Comparison of ENCODE assay signal across 18 cellular contexts in the genomic region with DNA sequence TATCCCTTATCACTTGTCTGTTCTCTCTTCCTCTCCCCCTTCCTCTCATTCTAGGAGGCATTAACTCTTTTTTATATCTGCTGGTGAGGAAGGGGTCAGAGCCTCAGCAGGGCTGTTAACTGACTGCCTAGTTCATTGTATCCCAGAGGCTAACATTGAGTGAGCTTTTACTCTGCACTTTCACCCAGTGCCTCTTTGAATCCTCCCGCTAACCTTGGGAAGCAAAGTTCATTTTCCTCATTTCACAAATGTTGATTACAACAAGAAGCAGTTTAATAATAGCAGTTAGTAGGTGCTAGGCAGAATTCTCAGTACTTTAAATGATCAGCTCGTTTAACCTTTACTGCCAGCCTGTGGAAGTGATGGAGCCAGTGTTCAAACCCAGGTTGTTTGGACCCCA.
"Had no signal": no experiment of that assay in that cellular context is flagged by ENCODE, and none has a peak within 500 bp of the region (broad histone marks: within the 10 kb centered on the region; RNA-seq: fewer than 3 reads in every experiment).

No MANE protein-coding gene starts in this region.

- ATAC-seq: effector memory CD8-positive, alpha-beta T cell; lower lobe of right lung; natural killer cell treated with Interleukin-12 subunit alpha and Interleukin-12 subunit beta and Interleukin-15 and Interleukin-18, amount 100 ng/mL, for 72 hours; psoas muscle; stimulated activated naive CD8-positive, alpha-beta T cell treated with anti-CD3 and anti-CD28 coated beads, Interleukin-15, Interleukin-2, amounts not matched to agents 100 U/mL and 50 U/mL, for 24 hours had no signal

- H3K4me1 ChIP-seq: lower lobe of right lung, upper lobe of left lung had no signal

- H3K9me3 ChIP-seq: esophagus squamous epithelium, lower lobe of right lung, psoas muscle, tibial artery, upper lobe of left lung, uterus had no signal

- H3K27me3 ChIP-seq: esophagus squamous epithelium, tibial artery, upper lobe of left lung, uterus had no signal

- H3K4me2 ChIP-seq: smooth muscle cell had no signal

- H3K4me3 ChIP-seq: esophagus squamous epithelium, lower lobe of right lung, psoas muscle, smooth muscle cell, tibial artery, upper lobe of left lung, uterus had no signal

- H3K36me3 ChIP-seq: uterus had no signal

- DNase-seq: cerebellar nuclear complex; effector memory CD8-positive, alpha-beta T cell; esophagus squamous epithelium; foreskin fibroblast; immature natural killer cell; lower lobe of right lung; midbrain; psoas muscle; retina; stimulated activated CD4-positive, alpha-beta T cell treated with anti-CD3 and anti-CD28 coated beads, Interleukin-2, amount 100 ng/mL, for 48 hours; stimulated activated naive CD8-positive, alpha-beta T cell treated with anti-CD3 and anti-CD28 coated beads, Interleukin-15, Interleukin-2, amounts not matched to agents 100 U/mL and 50 U/mL, for 24 hours; tibial artery; upper lobe of left lung; uterus had no signal

- H3K27ac ChIP-seq: esophagus squamous epithelium, lower lobe of right lung, psoas muscle, tibial artery, upper lobe of left lung, uterus had no signal

- FAIRE-seq: colon, keratinocyte had no signal
